Comparison of ENCODE assay signal across 8 cellular contexts in genomic region chr6:63598001-63598250, GRCh38. TPM values are rescaled to one million over a fixed set of nuclear protein-coding genes. Genes with fewer than 3 reads are reported as not detected.
DNase-seq lines count a peak whose midpoint lies in the region; ATAC-seq and TF ChIP-seq lines count a peak whose summit lies in the region.

No MANE protein-coding gene starts in this region.

- no peak overlapping the region for H3K27ac ChIP-seq in gastrocnemius medialis

- peaks cover 5% of the 10 kb centered on the region in 2 donors for H3K4me1 ChIP-seq in gastrocnemius medialis

- peak overlapping the region; percentile 96 for H3K4me3 Mint-ChIP-seq in glutamatergic neuron (ENCODE audit: unreplicated experiment)

- H3K27ac Mint-ChIP-seq in glutamatergic neuron (ENCODE audit: unreplicated experiment), result peak overlapping the region; percentile 92

- no peak for TF ChIP-seq POLR2A in GM18505 (IDR thresholded peaks at IDR 0.05; ENCODE audit: borderline replicate concordance, extremely low read depth, insufficient read depth, insufficient read length)
- TF ChIP-seq POLR2A in gastrocnemius medialis (IDR thresholded peaks at IDR 0.05), result no peak

- no peaks in the 10 kb centered on the region for H3K27me3 ChIP-seq in gastrocnemius medialis

- peaks cover 1% of the 10 kb centered on the region for H3K27me3 Mint-ChIP-seq in glutamatergic neuron (ENCODE audit: unreplicated experiment)

- intact Hi-C loops in gastrocnemius medialis (cut with DNase I; ENCODE audit: low total_unique reads), result loop anchor here (1.0 to 5.0 kb wide), 3 partner anchors 39 to 245 kb away; partner anchors contain the start of gene PHF3

- TF ChIP-seq CTCF in glutamatergic neuron (IDR thresholded peaks at IDR 0.05; ENCODE audit: partially characterized antibody, unreplicated experiment), result no peak
- TF ChIP-seq CTCF in gastrocnemius medialis (IDR thresholded peaks at IDR 0.05 in 4 of 5, conservative IDR thresholded peaks at IDR 0.05 in 1 of 5), result no peak

- H3K36me3 Mint-ChIP-seq in glutamatergic neuron (ENCODE audit: unreplicated experiment), result no peaks in the 10 kb centered on the region

- H3K9me3 ChIP-seq in gastrocnemius medialis, result no peaks in the 10 kb centered on the region

- H3K9me3 Mint-ChIP-seq in glutamatergic neuron (ENCODE audit: unreplicated experiment), result peaks cover 9% of the 10 kb centered on the region

- peak overlapping the region; percentile 56 to 63 (median 62) for H3K4me3 ChIP-seq in gastrocnemius medialis

- no peaks in the 10 kb centered on the region for H3K36me3 ChIP-seq in gastrocnemius medialis

- no peaks in the 10 kb centered on the region for H3K4me1 Mint-ChIP-seq in glutamatergic neuron (ENCODE audit: low read depth, unreplicated experiment)

- in situ Hi-C loops in gastrocnemius medialis (cut with MboI; ENCODE audit: low sequenced_read_pairs in 4 of 4), result loop anchor here in 3 of 4 donors (5.0 to 10.0 kb wide), 3 partner anchors 164 to 246 kb away; no protein-coding TSS in a partner anchor

- ATAC-seq in GM18505 (IDR thresholded peaks at IDR 0.05; ENCODE audit: unreplicated experiment), result peak; percentile 9
- peak; percentile 5 for ATAC-seq in HG02588 (IDR thresholded peaks at IDR 0.05; ENCODE audit: unreplicated experiment)
- peak; percentile 73 for ATAC-seq in SK-N-SH treated with all-trans-retinoic acid at 6 μM for 48 hours
- no peak for ATAC-seq in gastrocnemius medialis
- no peak for ATAC-seq in esophagus mucosa

- DNase-seq in glutamatergic neuron (no peak), gastrocnemius medialis (no peak), glomerular visceral epithelial cell (ENCODE audit: extremely low spot score) (no peak)
- no peak for DNase-seq in stimulated activated CD4-positive, alpha-beta T cell treated with anti-CD3 and anti-CD28 coated beads, Interleukin-1b, Interleukin-23, amount 100 ng/mL, for 48 hours

TF ChIP-seq in SK-N-SH treated with all-trans-retinoic acid at 6 μM for 48 hours, 23 proteins besides CTCF, POLR2A, EP300 and RAD21:
- TF ChIP-seq ZC3H10 (CRISPR knock-in tag; IDR thresholded peaks at IDR 0.05), result no peak
- no peak for TF ChIP-seq RARB (CRISPR knock-in tag; IDR thresholded peaks at IDR 0.05)
- TF ChIP-seq ZNF70 (CRISPR knock-in tag; IDR thresholded peaks at IDR 0.05), result no peak
- no peak for TF ChIP-seq ZNF8 (CRISPR knock-in tag; IDR thresholded peaks at IDR 0.05)

RNA-seq across cellular contexts. Expression of gene PTP4A1, which starts 25.6 kb away (rescaled TPM):
- total RNA-seq in glutamatergic neuron (ENCODE audit: unreplicated experiment) (87.9 TPM), gastrocnemius medialis (100 to 1,000 TPM in 2 of 4 donors, 10 to 100 TPM in 2; 30.6 to 256 (median 90.8) TPM), esophagus mucosa (97.3 TPM)

RNA-seq across cellular contexts. Expression of gene PHF3, which starts 37.7 kb away (rescaled TPM):
- total RNA-seq in glutamatergic neuron (ENCODE audit: unreplicated experiment) (38.7 TPM), gastrocnemius medialis (10 to 100 TPM; 49.4 to 73.1 (median 61.9) TPM), esophagus mucosa (19.5 TPM)

Comparison
In these comparisons a context has a peak if more than half of its experiments do, and no peak if none do; other contexts are left out.
1. ATAC-seq: peak in GM18505 (single experiment), HG02588 (single experiment) and SK-N-SH treated with all-trans-retinoic acid at 6 μM for 48 hours (single experiment); none in gastrocnemius medialis (0 of 2) and esophagus mucosa (single experiment).